In the genomic region with DNA sequence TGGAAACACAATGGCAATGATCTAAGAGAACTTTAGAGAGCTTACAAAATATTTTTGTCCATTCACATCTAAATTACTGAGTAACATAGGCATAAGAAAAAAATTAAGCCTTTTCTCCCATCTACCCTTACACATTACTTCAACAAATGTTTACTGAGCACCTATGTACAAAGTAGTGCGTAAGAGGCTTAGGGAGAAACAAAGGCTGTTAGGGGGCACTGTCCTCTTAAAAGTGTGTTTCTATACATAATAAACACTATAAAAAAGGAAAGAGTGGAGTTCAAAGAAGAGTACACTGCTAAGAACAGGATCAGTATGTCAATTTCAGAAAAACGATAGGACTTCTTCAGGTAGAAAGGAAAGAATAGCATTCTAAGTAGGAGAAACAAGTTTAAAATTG, we compare ENCODE assay signal across 18 cellular contexts.
"Had no signal": no experiment of that assay in that cellular context is flagged by ENCODE, and none has a peak within 500 bp of the region (broad histone marks: within the 10 kb centered on the region; RNA-seq: fewer than 3 reads in every experiment).

No MANE protein-coding gene starts in this region.

- H3K9ac ChIP-seq: parathyroid adenoma had no signal

- H3K4me3 Mint-ChIP-seq: activated CD4-positive, alpha-beta memory T cell treated with anti-CD3 and anti-CD28 coated beads, Interleukin-2, amount 10 ng/mL, durations not matched to agents 7 days and 5 days; WTC11 had no signal

- H3K27me3 ChIP-seq: ascending aorta, dorsolateral prefrontal cortex, hepatocyte, neutrophil, transverse colon, vagina had no signal

- H3K4me1 Mint-ChIP-seq: WTC11 had no signal

- H3K4me1 ChIP-seq: parathyroid adenoma had no signal

- H3K4me3 ChIP-seq: ascending aorta, dorsolateral prefrontal cortex, hepatocyte, lung, transverse colon, vagina had no signal

- H3K27ac Mint-ChIP-seq: activated CD4-positive, alpha-beta memory T cell treated with anti-CD3 and anti-CD28 coated beads, Interleukin-2, amount 10 ng/mL, durations not matched to agents 7 days and 5 days had no signal

- H3K27me3 Mint-ChIP-seq: activated CD4-positive, alpha-beta memory T cell treated with anti-CD3 and anti-CD28 coated beads, Interleukin-2, amount 10 ng/mL, durations not matched to agents 7 days and 5 days had no signal

- H3K9me3 Mint-ChIP-seq: activated CD4-positive, alpha-beta memory T cell treated with anti-CD3 and anti-CD28 coated beads, Interleukin-2, amount 10 ng/mL, durations not matched to agents 7 days and 5 days had no signal

- ATAC-seq: esophagus mucosa, WTC11 had no signal

- H3K4me2 ChIP-seq: hepatocyte had no signal

- H3K9me3 ChIP-seq: ascending aorta, neutrophil, transverse colon, vagina had no signal

- H3K36me3 ChIP-seq: ascending aorta, neutrophil, transverse colon, vagina had no signal

- H3K27ac ChIP-seq: ascending aorta, dorsolateral prefrontal cortex, hepatocyte, neutrophil, parathyroid adenoma, transverse colon, vagina had no signal

- DNase-seq: activated CD4-positive, alpha-beta memory T cell treated with anti-CD3 and anti-CD28 coated beads, Interleukin-2, amount 10 ng/mL, durations not matched to agents 7 days and 5 days; activated CD4-positive, alpha-beta T cell treated with anti-CD3 and anti-CD28 coated beads for 4 hours; activated naive CD4-positive, alpha-beta T cell; activated T-cell treated with anti-CD3 and anti-CD28 coated beads, Interleukin-2, amount 50 U/mL, for 48 hours; dorsolateral prefrontal cortex; islet precursor cell; midbrain; stimulated activated CD4-positive, alpha-beta T cell treated with anti-CD3 and anti-CD28 coated beads, Interleukin-2, amount 100 ng/mL, for 48 hours; stimulated activated naive CD4-positive, alpha-beta T cell; transverse colon had no signal

- H2AFZ ChIP-seq: hepatocyte, parathyroid adenoma had no signal
